19 cellular contexts compared by ENCODE assay signal in genomic region chr7:73839743-73840714, GRCh38. TPM values are rescaled to one million over a fixed set of nuclear protein-coding genes. Genes with fewer than 3 reads are reported as not detected.
DNase-seq lines count a peak whose midpoint lies in the region; ATAC-seq, FAIRE-seq and TF ChIP-seq lines count a peak whose summit lies in the region.
"Had no signal": no experiment of that assay in that cellular context is flagged by ENCODE, and none has a peak within 500 bp of the region (broad histone marks: within the 10 kb centered on the region; RNA-seq: fewer than 3 reads in every experiment).

No MANE protein-coding gene starts in this region.

- CTCF ChIA-PET in HEK293 (lab: Yijun Ruan, JAX) = interaction anchor here (0.7 to 3.7 kb wide), 2 partner anchors 15 to 69 kb away, joined by 3 to 24 read pairs; no protein-coding TSS in a partner anchor

- peak; percentile 51 for TF ChIP-seq CTCF in HEK293 (tag by site-specific recombination; IDR thresholded peaks at IDR 0.05)
- TF ChIP-seq CTCF in bronchial epithelial cell (IDR thresholded peaks at IDR 0.05; ENCODE audit: insufficient read depth, low read length, severe bottlenecking) = peak; percentile 3
- peak; percentile 31 for TF ChIP-seq CTCF in neural progenitor cell (IDR thresholded peaks at IDR 0.05)
- no peak for TF ChIP-seq CTCF in esophagus muscularis mucosa (IDR thresholded peaks at IDR 0.05)

- no peak for ATAC-seq in activated T-helper 17 cell treated with anti-CD3 and anti-CD28 coated beads, Interleukin-2, amount 50 U/mL, for 72 hours (replicated peaks)
- ATAC-seq: activated CD4-positive, alpha-beta T cell treated with anti-CD3 and anti-CD28 coated beads for 36 hours; left colon had no signal

- no peaks in the 10 kb centered on the region for H3K79me2 ChIP-seq in neural progenitor cell (ENCODE audit: low read depth)

- H3K9me3 Mint-ChIP-seq in neural progenitor cell = no peaks in the 10 kb centered on the region
- H3K9me3 Mint-ChIP-seq in activated T-helper 17 cell treated with anti-CD3 and anti-CD28 coated beads, Interleukin-2, amount 50 U/mL, for 72 hours = no peaks in the 10 kb centered on the region
- H3K9me3 Mint-ChIP-seq: naive B cell had no signal

- no peak overlapping the region for H2AFZ ChIP-seq in neural progenitor cell (replicated peaks)

- H3K4me2 ChIP-seq in neural progenitor cell = no peak overlapping the region

- FAIRE-seq in bronchial epithelial cell (lab: Jason Lieb, UNC) = no peak
- FAIRE-seq: RCC 7860 had no signal

- H3K9ac ChIP-seq in neural progenitor cell = no peak overlapping the region

- TF ChIP-seq POLR2A in esophagus muscularis mucosa (IDR thresholded peaks at IDR 0.05; ENCODE audit: low read depth) = no peak

- H3K27ac Mint-ChIP-seq in neural progenitor cell = peak overlapping the region; percentile 21
- H3K27ac Mint-ChIP-seq in activated T-helper 17 cell treated with anti-CD3 and anti-CD28 coated beads, Interleukin-2, amount 50 U/mL, for 72 hours = no peak overlapping the region
- H3K27ac Mint-ChIP-seq: activated CD4-positive, alpha-beta T cell treated with anti-CD3 and anti-CD28 coated beads for 36 hours; naive B cell had no signal

- H3K36me3 ChIP-seq in HEK293 (ENCODE audit: control insufficient read depth in 2 of 2, insufficient read depth in 1 of 2, low read length in 2 of 2) (no peaks in the 10 kb centered on the region), bronchial epithelial cell (ENCODE audit: control insufficient read depth, insufficient read depth, low read length) (no peaks in the 10 kb centered on the region), neural progenitor cell (no peaks in the 10 kb centered on the region), esophagus muscularis mucosa (no peaks in the 10 kb centered on the region)
- H3K36me3 ChIP-seq in effector memory CD4-positive, alpha-beta T cell (ENCODE audit: control insufficient read depth, insufficient read depth, low read length) = no peaks in the 10 kb centered on the region
- H3K36me3 ChIP-seq: heart left ventricle, thyroid gland had no signal

- POLR2A ChIA-PET in HEK293 (lab: Yijun Ruan, JAX) = no interaction called here

- H3K4me1 ChIP-seq in HEK293 (ENCODE audit: control insufficient read depth, insufficient read depth, low read length) = peaks cover 6% of the 10 kb centered on the region; the same call in 1 of the 2 replicates
- peaks cover 6% of the 10 kb centered on the region for H3K4me1 ChIP-seq in neural progenitor cell
- peaks cover 7% of the 10 kb centered on the region for H3K4me1 ChIP-seq in effector memory CD4-positive, alpha-beta T cell (ENCODE audit: control insufficient read depth, insufficient read depth, low read length, poor library complexity, severe bottlenecking)
- peaks cover 9 to 21% (median 14%) of the 10 kb centered on the region in 4 donors for H3K4me1 ChIP-seq in esophagus muscularis mucosa

- DNase-seq in DMS 273 (lab: John Stamatoyannopoulos, UW; ENCODE audit: unreplicated experiment) = peak; percentile 48
- DNase-seq in DMS 273 treated with DMSO at 0.1 percent for 48 hours (lab: John Stamatoyannopoulos, UW) = no peak
- DNase-seq in bronchial epithelial cell (ENCODE audit: low read depth) = no peak
- no peak for DNase-seq in neural progenitor cell (ENCODE audit: low spot score)
- no peak for DNase-seq in effector memory CD4-positive, alpha-beta T cell
- no peak for DNase-seq in esophagus muscularis mucosa (ENCODE audit: extremely low spot score)
- DNase-seq: activated CD4-positive, alpha-beta T cell treated with anti-CD3 and anti-CD28 coated beads for 36 hours; left colon; naive B cell; NCI-H187; NCI-H526 treated with DMSO at 0.1 percent for 48 hours; thyroid gland had no signal

- peaks cover 4% of the 10 kb centered on the region for H3F3A ChIP-seq in neural progenitor cell (ENCODE audit: low read depth)

- H3K4me3 Mint-ChIP-seq in neural progenitor cell = peak overlapping the region; percentile 41
- H3K4me3 Mint-ChIP-seq in activated T-helper 17 cell treated with anti-CD3 and anti-CD28 coated beads, Interleukin-2, amount 50 U/mL, for 72 hours = no peak overlapping the region
- H3K4me3 Mint-ChIP-seq: activated CD4-positive, alpha-beta T cell treated with anti-CD3 and anti-CD28 coated beads for 36 hours had no signal

- TF ChIP-seq EP300 in esophagus muscularis mucosa (IDR thresholded peaks at IDR 0.05) = no peak

- peaks cover 2% of the 10 kb centered on the region for H3K27me3 Mint-ChIP-seq in neural progenitor cell (ENCODE audit: insufficient read depth, low read depth)
- H3K27me3 Mint-ChIP-seq in activated T-helper 17 cell treated with anti-CD3 and anti-CD28 coated beads, Interleukin-2, amount 50 U/mL, for 72 hours = no peaks in the 10 kb centered on the region
- H3K27me3 Mint-ChIP-seq: activated CD4-positive, alpha-beta T cell treated with anti-CD3 and anti-CD28 coated beads for 36 hours; naive B cell had no signal

- H3K4me1 Mint-ChIP-seq in neural progenitor cell = peaks cover 7% of the 10 kb centered on the region
- no peaks in the 10 kb centered on the region for H3K4me1 Mint-ChIP-seq in activated T-helper 17 cell treated with anti-CD3 and anti-CD28 coated beads, Interleukin-2, amount 50 U/mL, for 72 hours

- H3K27me3 ChIP-seq in bronchial epithelial cell (ENCODE audit: control insufficient read depth, insufficient read depth, low read length) = no peaks in the 10 kb centered on the region
- H3K27me3 ChIP-seq in neural progenitor cell = no peaks in the 10 kb centered on the region
- no peaks in the 10 kb centered on the region for H3K27me3 ChIP-seq in effector memory CD4-positive, alpha-beta T cell (replicated peaks; ENCODE audit: control insufficient read depth, insufficient read depth, low read length, poor library complexity, severe bottlenecking)
- no peaks in the 10 kb centered on the region for H3K27me3 ChIP-seq in esophagus muscularis mucosa
- H3K27me3 ChIP-seq: heart left ventricle, thyroid gland had no signal

- H3K9me3 ChIP-seq in HEK293 (ENCODE audit: control insufficient read depth, insufficient read depth, low read depth, low read length) (no peaks in the 10 kb centered on the region), neural progenitor cell (ENCODE audit: low read depth) (no peaks in the 10 kb centered on the region), esophagus muscularis mucosa (no peaks in the 10 kb centered on the region)
- no peaks in the 10 kb centered on the region for H3K9me3 ChIP-seq in effector memory CD4-positive, alpha-beta T cell (ENCODE audit: control insufficient read depth, low read length)
- H3K9me3 ChIP-seq: heart left ventricle, thyroid gland had no signal

- H3K27ac ChIP-seq in HEK293 (ENCODE audit: extremely low read depth, low read depth, low read length) (no peak overlapping the region), neural progenitor cell (no peak overlapping the region), esophagus muscularis mucosa (replicated peaks in 1 of 4) (no peak overlapping the region)
- no peak overlapping the region for H3K27ac ChIP-seq in effector memory CD4-positive, alpha-beta T cell (ENCODE audit: insufficient read depth, low read length, poor library complexity, severe bottlenecking)
- H3K27ac ChIP-seq: 22Rv1, heart left ventricle, thyroid gland had no signal

- H4K20me1 ChIP-seq in neural progenitor cell (ENCODE audit: low read depth) = no peaks in the 10 kb centered on the region

- H3K4me3 ChIP-seq in HEK293 (ENCODE audit: low read depth, low read length) (no peak overlapping the region), bronchial epithelial cell (ENCODE audit: low read depth, low read length) (no peak overlapping the region), neural progenitor cell (no peak overlapping the region), esophagus muscularis mucosa (no peak overlapping the region)
- H3K4me3 ChIP-seq in effector memory CD4-positive, alpha-beta T cell (ENCODE audit: insufficient read depth, low read depth, low read length, poor library complexity, severe bottlenecking) = no peak overlapping the region
- H3K4me3 ChIP-seq: heart left ventricle, thyroid gland had no signal

- H3K36me3 Mint-ChIP-seq in neural progenitor cell = no peaks in the 10 kb centered on the region
- no peaks in the 10 kb centered on the region for H3K36me3 Mint-ChIP-seq in activated T-helper 17 cell treated with anti-CD3 and anti-CD28 coated beads, Interleukin-2, amount 50 U/mL, for 72 hours (ENCODE audit: low read depth)
- H3K36me3 Mint-ChIP-seq: naive B cell had no signal

- WGBS in esophagus muscularis mucosa = 93% methylated on average over 9 of the region's 22 CpGs

- intact Hi-C loops in esophagus muscularis mucosa (cut with DNase I) = no loop called here

TF ChIP-seq in HEK293, 187 proteins besides CTCF, POLR2A, EP300 and RAD21 (continues in another document):
- TF ChIP-seq ZNF223 (tag by site-specific recombination; IDR thresholded peaks at IDR 0.05) (no peak), ZNF37A (tag by site-specific recombination; IDR thresholded peaks at IDR 0.05) (no peak)

RNA-seq across cellular contexts. Expression of gene METTL27, which starts 2.3 kb away (rescaled TPM):
- total RNA-seq in bronchial epithelial cell (0.26 and 3.3 TPM in 2 replicates), neural progenitor cell (ENCODE audit: low replicate concordance) (10.5 and 12.0 TPM in 2 replicates), esophagus muscularis mucosa (1 to 10 TPM in 3 of 4 donors, under 1 TPM in 1; 0.83 to 4.0 (median 2.8) TPM)
- 1 to 10 TPM in 1 of 2 donors, under 1 TPM in 1; 0.76 to 1.5 TPM for total RNA-seq in activated T-helper 17 cell treated with anti-CD3 and anti-CD28 coated beads, Interleukin-2, amount 50 U/mL, for 72 hours

RNA-seq across cellular contexts. Expression of gene CLDN4, which starts 9.2 kb away (rescaled TPM):
- total RNA-seq in bronchial epithelial cell = 55.5 and 126 TPM in 2 replicates
- 2.8 TPM in 1 of 2 replicates, not detected in the other for total RNA-seq in neural progenitor cell (ENCODE audit: low replicate concordance)
- under 1 TPM in 1 of 2 donors, not detected in 1; 0.26 TPM for total RNA-seq in activated T-helper 17 cell treated with anti-CD3 and anti-CD28 coated beads, Interleukin-2, amount 50 U/mL, for 72 hours
- 1 to 10 TPM in 2 of 4 donors, under 1 TPM in 2; 0.42 to 3.1 (median 1.7) TPM for total RNA-seq in esophagus muscularis mucosa
- total RNA-seq: T-helper 2 cell treated with Interferon-gamma antibody and Interleukin-4, amounts not matched to agents 100 ng/mL and 5 ng/mL, for 36 hours had no signal

RNA-seq across cellular contexts. Expression of gene TMEM270, which starts 20.9 kb away (rescaled TPM):
- not detected in 2 replicates for total RNA-seq in bronchial epithelial cell
- total RNA-seq in neural progenitor cell (ENCODE audit: low replicate concordance) = not detected in 2 replicates
- total RNA-seq in activated T-helper 17 cell treated with anti-CD3 and anti-CD28 coated beads, Interleukin-2, amount 50 U/mL, for 72 hours = not detected
- total RNA-seq in esophagus muscularis mucosa = not detected
- total RNA-seq: activated CD4-positive, alpha-beta T cell treated with anti-CD3 and anti-CD28 coated beads for 36 hours; epithelial cell of proximal tubule; heart left ventricle; left colon; T-helper 2 cell treated with Interferon-gamma antibody and Interleukin-4, amounts not matched to agents 100 ng/mL and 5 ng/mL, for 36 hours; thyroid gland had no signal

Comparison
In these comparisons a context has a peak if more than half of its experiments do, and no peak if none do; other contexts are left out.
1. CTCF ChIP-seq: peak in HEK293 (single experiment), bronchial epithelial cell (single experiment) and neural progenitor cell (single experiment); none in esophagus muscularis mucosa (0 of 3).
2. RNA of gene CLDN4, which starts 9.2 kb away (total RNA-seq): 55.5 to 126 TPM in bronchial epithelial cell; 0.42 to 3.1 TPM in esophagus muscularis mucosa, 0.26 TPM in activated T-helper 17 cell treated with anti-CD3 and anti-CD28 coated beads, Interleukin-2, amount 50 U/mL, for 72 hours and 2.8 TPM in neural progenitor cell; every median in the first group is over 10 times any median in the second.